ENCODE assay signal across 21 cellular contexts in the genomic region with DNA sequence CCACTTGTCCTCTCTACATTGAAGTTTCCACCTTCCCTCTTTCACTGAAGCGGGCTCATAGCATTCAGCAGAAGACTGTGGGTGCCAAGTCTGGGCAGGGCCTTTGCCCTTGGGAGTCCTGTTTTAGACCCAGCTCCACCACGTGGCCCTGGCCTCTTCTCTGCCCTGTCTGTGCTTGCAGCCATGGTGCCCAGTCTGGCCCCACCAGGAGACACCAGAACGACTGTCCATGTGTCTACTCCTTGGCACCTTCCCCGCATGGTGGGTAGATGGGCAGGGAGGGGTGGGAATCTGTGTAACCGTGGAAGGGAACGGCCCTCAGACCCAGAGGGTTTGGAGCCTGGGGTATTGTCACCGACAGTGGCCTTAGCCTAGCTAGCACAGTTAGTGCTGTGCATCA. TPM values are rescaled to one million over a fixed set of nuclear protein-coding genes. Genes with fewer than 3 reads are reported as not detected.
DNase-seq lines count a peak whose midpoint lies in the region; ATAC-seq, FAIRE-seq and TF ChIP-seq lines count a peak whose summit lies in the region.
"Had no signal": no experiment of that assay in that cellular context is flagged by ENCODE, and none has a peak within 500 bp of the region (broad histone marks: within the 10 kb centered on the region; RNA-seq: fewer than 3 reads in every experiment).

No MANE protein-coding gene starts in this region.

- H3K4me3 ChIP-seq in Peyer's patch (no peak overlapping the region), HepG2 (replicated peaks in 1 of 3; ENCODE audit: insufficient read depth in 1 of 3, low read depth in 2 of 3, low read length in 3 of 3) (peak overlapping the region in 1 of 3 experiments; percentile 9; a peak in 2 of 6 replicates), subcutaneous abdominal adipose tissue (ENCODE audit: low read depth in 1 of 5, low read length in 5 of 5) (peak overlapping the region in 1 of 5 donors; percentile 18), neural progenitor cell (no peak overlapping the region)
- H3K4me3 ChIP-seq: A549 had no signal

- H2AFZ ChIP-seq in HepG2 (ENCODE audit: low read length), result no peak overlapping the region
- no peak overlapping the region for H2AFZ ChIP-seq in neural progenitor cell (replicated peaks)

- no peaks in the 10 kb centered on the region for H3K36me3 ChIP-seq in Peyer's patch
- peaks cover 2 to 18% of the 10 kb centered on the region in 2 experiments; a peak in 4 of 5 replicates for H3K36me3 ChIP-seq in HepG2 (replicated peaks in 1 of 2; ENCODE audit: control insufficient read depth in 1 of 2, insufficient read depth in 2 of 2, low read length in 2 of 2)
- H3K36me3 ChIP-seq in subcutaneous abdominal adipose tissue (ENCODE audit: control insufficient read depth in 5 of 5, insufficient read depth in 5 of 5, low read length in 5 of 5), result peaks cover 0 to 5% (median 3%) of the 10 kb centered on the region in 5 donors
- H3K36me3 ChIP-seq in neural progenitor cell, result no peaks in the 10 kb centered on the region

- no peak overlapping the region for H3K27ac ChIP-seq in Peyer's patch
- H3K27ac ChIP-seq in HepG2 (ENCODE audit: extremely low read length, insufficient read depth, low read length), result peak overlapping the region; percentile 68
- H3K27ac ChIP-seq in subcutaneous abdominal adipose tissue (ENCODE audit: low read depth, low read length), result peak overlapping the region; percentile 2
- H3K27ac ChIP-seq in neural progenitor cell, result no peak overlapping the region
- H3K27ac ChIP-seq: A549 had no signal

- no peak overlapping the region for H3K27ac Mint-ChIP-seq in neural progenitor cell
- H3K27ac Mint-ChIP-seq: CD14-positive monocyte; CD8-positive, alpha-beta T cell; HFFc6 had no signal

- H3F3A ChIP-seq in neural progenitor cell (ENCODE audit: low read depth), result peaks cover 14% of the 10 kb centered on the region

- H3K9me3 ChIP-seq in Peyer's patch (no peaks in the 10 kb centered on the region), HepG2 (ENCODE audit: low read length) (no peaks in the 10 kb centered on the region), subcutaneous abdominal adipose tissue (ENCODE audit: control insufficient read depth in 5 of 5, low read length in 5 of 5) (no peaks in the 10 kb centered on the region), neural progenitor cell (ENCODE audit: low read depth) (no peaks in the 10 kb centered on the region)
- H3K9me3 ChIP-seq: A549 had no signal

- CTCF ChIA-PET in HepG2 (lab: Yijun Ruan, JAX; ENCODE audit: low intra/inter-chr PET ratio, low total read pairs), result no interaction called here

- H4K20me1 ChIP-seq in HepG2 (ENCODE audit: insufficient read depth, low read length) (no peaks in the 10 kb centered on the region), neural progenitor cell (ENCODE audit: low read depth) (peaks cover 39% of the 10 kb centered on the region)

- no peaks in the 10 kb centered on the region for H3K27me3 Mint-ChIP-seq in neural progenitor cell (ENCODE audit: insufficient read depth, low read depth)

- no peaks in the 10 kb centered on the region for H3K9me3 Mint-ChIP-seq in neural progenitor cell
- H3K9me3 Mint-ChIP-seq: CD8-positive, alpha-beta T cell; HFFc6 had no signal

- no peak for ATAC-seq in HepG2
- ATAC-seq: A549; CD8-positive, alpha-beta T cell had no signal

- TF ChIP-seq EP300 in HepG2 (IDR thresholded peaks at IDR 0.05; ENCODE audit: low read depth in 2 of 2, low read length in 2 of 2) (no peak), HepG2 (CRISPR knock-in tag; IDR thresholded peaks at IDR 0.05; ENCODE audit: borderline replicate concordance) (no peak)

- H3K4me1 Mint-ChIP-seq in neural progenitor cell, result peaks cover 5% of the 10 kb centered on the region

- peak overlapping the region; percentile 65 for H3K4me2 ChIP-seq in HepG2 (ENCODE audit: low read depth, low read length)
- no peak overlapping the region for H3K4me2 ChIP-seq in neural progenitor cell
- H3K4me2 ChIP-seq: A549 had no signal

- H3K9ac ChIP-seq in HepG2 (ENCODE audit: insufficient read depth, low read depth, low read length) (0 out of 2 replicates have a peak overlapping the region, but pooled peaks have one; percentile 11), subcutaneous abdominal adipose tissue (ENCODE audit: low read length in 5 of 5) (no peak overlapping the region), neural progenitor cell (no peak overlapping the region)

- no peak overlapping the region for H3K4me3 Mint-ChIP-seq in neural progenitor cell
- H3K4me3 Mint-ChIP-seq: CD14-positive monocyte; CD8-positive, alpha-beta T cell; HFFc6 had no signal

- intact Hi-C loops in HepG2 (cut with micrococcal nuclease; ENCODE audit: unreplicated experiment), result loop anchor here (10.0 kb wide), 1 partner anchor 60 kb away; no protein-coding TSS in a partner anchor

- in situ Hi-C loops in HepG2 (cut with HindIII; ENCODE audit: extremely low pct_ligation_motif_present, low pct_unique_long_range_greater_than_20kb), result no loop called here

- TF ChIP-seq RAD21 in HepG2 (CRISPR knock-in tag; IDR thresholded peaks at IDR 0.05), result no peak

- TF ChIP-seq CTCF in Peyer's patch (IDR thresholded peaks at IDR 0.05) (no peak), HepG2 (CRISPR knock-in tag; IDR thresholded peaks at IDR 0.05) (no peak), neural progenitor cell (IDR thresholded peaks at IDR 0.05) (no peak)

- H3K27me3 ChIP-seq in Peyer's patch, result no peaks in the 10 kb centered on the region
- H3K27me3 ChIP-seq in HepG2 (ENCODE audit: control insufficient read depth in 1 of 2, insufficient read depth in 2 of 2, low read length in 2 of 2), result no peaks in the 10 kb centered on the region; a peak in 1 of 5 replicates
- no peaks in the 10 kb centered on the region for H3K27me3 ChIP-seq in subcutaneous abdominal adipose tissue (ENCODE audit: control insufficient read depth in 5 of 5, insufficient read depth in 4 of 5, low read length in 5 of 5)
- no peaks in the 10 kb centered on the region for H3K27me3 ChIP-seq in neural progenitor cell

- no TSS peak for BruUV-seq in HepG2 (replicated peaks; lab: Mats Ljungman, UMichigan)

- FAIRE-seq in GM12891 (lab: Jason Lieb, UNC) (no peak), HepG2 (lab: Jason Lieb, UNC) (no peak)
- FAIRE-seq: A549, D721Med, G401.6, GM19239, H1 had no signal

- H3K79me2 ChIP-seq in HepG2 (ENCODE audit: insufficient read depth, low read length) (no peaks in the 10 kb centered on the region), neural progenitor cell (ENCODE audit: low read depth) (peaks cover 18% of the 10 kb centered on the region)

- H3K4me1 ChIP-seq in Peyer's patch (peaks cover 0 to 7% (median 0%) of the 10 kb centered on the region in 4 donors), HepG2 (ENCODE audit: insufficient read depth, low read length) (peaks cover 50% of the 10 kb centered on the region), subcutaneous abdominal adipose tissue (ENCODE audit: control insufficient read depth in 5 of 5, insufficient read depth in 5 of 5, low read length in 5 of 5) (peaks cover 4 to 54% (median 26%) of the 10 kb centered on the region in 5 donors), neural progenitor cell (no peaks in the 10 kb centered on the region)

- no peak for DNase-seq in GM12891 (ENCODE audit: insufficient read length, low spot score)
- DNase-seq in Peyer's patch, result peak in 2 of 3 donors; percentile 11 to 29
- DNase-seq in HepG2 (ENCODE audit: low spot score), result no peak
- no peak for DNase-seq in neural progenitor cell (ENCODE audit: low spot score)
- no peak for DNase-seq in AML-193 (lab: John Stamatoyannopoulos, UW)
- no peak for DNase-seq in activated naive CD4-positive, alpha-beta T cell treated with anti-CD3 and anti-CD28 coated beads, Interleukin-2, amount 50 U/mL, for 16 hours
- DNase-seq: CD8-positive, alpha-beta T cell; COR-L47; DMS153; DMS79 treated with DMSO at 0.1 percent for 48 hours; EL; HCEC 1CT; HFFc6; IMR-90 had no signal

- POLR2A ChIA-PET in HepG2 (lab: Yijun Ruan, JAX), result interaction anchor here (1.0 to 2.2 kb wide), 5 partner anchors 18 to 72 kb away, joined by 3 to 6 read pairs (median 5); a partner anchor contains a TSS

- TF ChIP-seq POLR2A in GM12891 (IDR thresholded peaks at IDR 0.05; ENCODE audit: low read depth, low read length), result no peak
- TF ChIP-seq POLR2A in Peyer's patch (IDR thresholded peaks at IDR 0.05), result no peak
- no peak; a peak in 1 of 4 replicates for TF ChIP-seq POLR2A in HepG2 (IDR thresholded peaks at IDR 0.05; ENCODE audit: insufficient read depth in 1 of 2, low read depth in 2 of 2, low read length in 2 of 2)

- WGBS in HepG2 (ENCODE audit: low lambda C conversion rate), result 85% methylated on average over 4 of the region's 7 CpGs

- H3K36me3 Mint-ChIP-seq in neural progenitor cell, result peaks cover 26% of the 10 kb centered on the region

RNA-seq across cellular contexts. Expression of a gene that starts 17.9 kb away (rescaled TPM):
- 50.7 TPM for polyA plus RNA-seq in GM12891 (2012; ENCODE audit: low read depth, missing spikeins)
- total RNA-seq in Peyer's patch, result 10 to 100 TPM; 23.9 to 42.2 (median 32.8) TPM
- total RNA-seq in HepG2 (2016; rRNA removed; fragmentation: Illumina TruSeq; extraction: Trizol), result 40.8 and 66.8 TPM in 2 replicates
- 14.6 and 17.1 TPM in 2 replicates for total RNA-seq in HepG2 (2016; cell fraction: cytosol; rRNA removed; fragmentation: Illumina TruSeq; extraction: Trizol; ENCODE audit: low read depth)
- total RNA-seq in HepG2 (2016; cell fraction: insoluble cytoplasmic fraction; rRNA removed; fragmentation: Illumina TruSeq; extraction: Trizol), result 41.6 and 65.7 TPM in 2 replicates
- total RNA-seq in HepG2 (2016; cell fraction: membrane; rRNA removed; fragmentation: Illumina TruSeq; extraction: Trizol), result 19.9 and 22.1 TPM in 2 replicates
- 47.8 and 53.5 TPM in 2 replicates for total RNA-seq in HepG2 (2016; cell fraction: nucleus; rRNA removed; fragmentation: Illumina TruSeq; extraction: Trizol)
- 86.6 and 90.5 TPM in 2 replicates for polyA plus RNA-seq in HepG2 (2011; rRNA removed)
- 65.3 and 87.0 TPM in 2 replicates for polyA plus RNA-seq in HepG2 (2011; cell fraction: cytosol; rRNA removed)
- polyA plus RNA-seq in HepG2 (2011; cell fraction: nucleus; rRNA removed), result 27.6 and 31.9 TPM in 2 replicates
- 39.7 and 61.7 TPM in 2 replicates for polyA plus RNA-seq in HepG2 (2012)
- 24.0 and 26.2 TPM in 2 replicates for polyA plus RNA-seq in HepG2 (2016; cell fraction: cytosol; fragmentation: Illumina TruSeq; extraction: Trizol; ENCODE audit: low read depth)
- 36.3 and 39.9 TPM in 2 replicates for polyA plus RNA-seq in HepG2 (2016; cell fraction: insoluble cytoplasmic fraction; fragmentation: Illumina TruSeq; extraction: Trizol; ENCODE audit: low read depth)
- polyA plus RNA-seq in HepG2 (2016; cell fraction: membrane; fragmentation: Illumina TruSeq; extraction: Trizol; ENCODE audit: low read depth), result 16.5 and 19.2 TPM in 2 replicates
- polyA plus RNA-seq in HepG2 (2016; cell fraction: nucleus; fragmentation: Illumina TruSeq; extraction: Trizol; ENCODE audit: insufficient read depth, low read depth), result 76.8 and 84.3 TPM in 2 replicates
- 52.3 and 99.5 TPM in 2 replicates for polyA minus RNA-seq in HepG2 (2011; rRNA and poly(A)+ RNA removed; ENCODE audit: low replicate concordance)
- polyA minus RNA-seq in HepG2 (2011; cell fraction: cytosol; rRNA and poly(A)+ RNA removed), result 18.1 and 22.0 TPM in 2 replicates
- 11.1 and 14.2 TPM in 2 replicates for polyA minus RNA-seq in HepG2 (2011; cell fraction: nucleus; rRNA and poly(A)+ RNA removed)
- total RNA-seq in neural progenitor cell (ENCODE audit: low replicate concordance), result 37.1 and 50.2 TPM in 2 replicates

RNA-seq across cellular contexts. Expression of a gene that starts 21.7 kb away (rescaled TPM):
- 30.6 TPM for polyA plus RNA-seq in GM12891 (2012; ENCODE audit: low read depth, missing spikeins)
- total RNA-seq in Peyer's patch (10 to 100 TPM in 1 of 4 donors, 1 to 10 TPM in 3; 4.6 to 38.0 (median 7.7) TPM), HepG2 (2016; rRNA removed; fragmentation: Illumina TruSeq; extraction: Trizol) (42.0 and 51.9 TPM in 2 replicates), neural progenitor cell (ENCODE audit: low replicate concordance) (85.0 and 117 TPM in 2 replicates)
- total RNA-seq in HepG2 (2016; cell fraction: cytosol; rRNA removed; fragmentation: Illumina TruSeq; extraction: Trizol; ENCODE audit: low read depth), result 7.2 and 11.1 TPM in 2 replicates
- 43.6 and 50.7 TPM in 2 replicates for total RNA-seq in HepG2 (2016; cell fraction: insoluble cytoplasmic fraction; rRNA removed; fragmentation: Illumina TruSeq; extraction: Trizol)
- total RNA-seq in HepG2 (2016; cell fraction: membrane; rRNA removed; fragmentation: Illumina TruSeq; extraction: Trizol), result 12.3 and 17.6 TPM in 2 replicates
- 36.8 and 37.0 TPM in 2 replicates for total RNA-seq in HepG2 (2016; cell fraction: nucleus; rRNA removed; fragmentation: Illumina TruSeq; extraction: Trizol)
- 7.7 and 10.1 TPM in 2 replicates for polyA plus RNA-seq in HepG2 (2011; rRNA removed)
- polyA plus RNA-seq in HepG2 (2011; cell fraction: cytosol; rRNA removed), result 4.6 and 4.7 TPM in 2 replicates
- polyA plus RNA-seq in HepG2 (2011; cell fraction: nucleus; rRNA removed), result 12.9 and 16.1 TPM in 2 replicates
- polyA plus RNA-seq in HepG2 (2012), result 6.2 and 11.1 TPM in 2 replicates
- 1.6 and 2.0 TPM in 2 replicates for polyA plus RNA-seq in HepG2 (2016; cell fraction: cytosol; fragmentation: Illumina TruSeq; extraction: Trizol; ENCODE audit: low read depth)
- 22.4 and 28.6 TPM in 2 replicates for polyA plus RNA-seq in HepG2 (2016; cell fraction: insoluble cytoplasmic fraction; fragmentation: Illumina TruSeq; extraction: Trizol; ENCODE audit: low read depth)
- polyA plus RNA-seq in HepG2 (2016; cell fraction: membrane; fragmentation: Illumina TruSeq; extraction: Trizol; ENCODE audit: low read depth), result 2.9 and 4.6 TPM in 2 replicates
- polyA plus RNA-seq in HepG2 (2016; cell fraction: nucleus; fragmentation: Illumina TruSeq; extraction: Trizol; ENCODE audit: insufficient read depth, low read depth), result 45.0 and 47.0 TPM in 2 replicates
- polyA minus RNA-seq in HepG2 (2011; rRNA and poly(A)+ RNA removed; ENCODE audit: low replicate concordance), result 14.3 and 46.5 TPM in 2 replicates
- polyA minus RNA-seq in HepG2 (2011; cell fraction: cytosol; rRNA and poly(A)+ RNA removed), result 13.4 and 17.9 TPM in 2 replicates
- 22.5 and 25.8 TPM in 2 replicates for polyA minus RNA-seq in HepG2 (2011; cell fraction: nucleus; rRNA and poly(A)+ RNA removed)

RNA-seq across cellular contexts. Expression of a gene that starts 52.3 kb away (rescaled TPM):
- 8.2 TPM for polyA plus RNA-seq in GM12891 (2012; ENCODE audit: low read depth, missing spikeins)
- total RNA-seq in Peyer's patch (10 to 100 TPM in 1 of 4 donors, 1 to 10 TPM in 3; 1.9 to 13.2 (median 3.6) TPM), HepG2 (2016; rRNA removed; fragmentation: Illumina TruSeq; extraction: Trizol) (0.29 and 0.44 TPM in 2 replicates), neural progenitor cell (ENCODE audit: low replicate concordance) (2.6 and 11.6 TPM in 2 replicates)
- total RNA-seq in HepG2 (2016; cell fraction: cytosol; rRNA removed; fragmentation: Illumina TruSeq; extraction: Trizol; ENCODE audit: low read depth), result 0.30 and 0.44 TPM in 2 replicates
- 0.19 and 0.37 TPM in 2 replicates for total RNA-seq in HepG2 (2016; cell fraction: insoluble cytoplasmic fraction; rRNA removed; fragmentation: Illumina TruSeq; extraction: Trizol)
- total RNA-seq in HepG2 (2016; cell fraction: membrane; rRNA removed; fragmentation: Illumina TruSeq; extraction: Trizol), result 0.37 and 0.41 TPM in 2 replicates
- total RNA-seq in HepG2 (2016; cell fraction: nucleus; rRNA removed; fragmentation: Illumina TruSeq; extraction: Trizol), result 0.34 and 0.47 TPM in 2 replicates
- 0.22 and 0.26 TPM in 2 replicates for polyA plus RNA-seq in HepG2 (2011; rRNA removed)
- polyA plus RNA-seq in HepG2 (2011; cell fraction: cytosol; rRNA removed), result 0.21 and 0.32 TPM in 2 replicates
- polyA plus RNA-seq in HepG2 (2011; cell fraction: nucleus; rRNA removed), result 0.61 and 0.68 TPM in 2 replicates
- polyA plus RNA-seq in HepG2 (2012), result 0.27 and 0.59 TPM in 2 replicates
- polyA plus RNA-seq in HepG2 (2016; cell fraction: cytosol; fragmentation: Illumina TruSeq; extraction: Trizol; ENCODE audit: low read depth), result 0.18 and 0.20 TPM in 2 replicates
- 0.21 and 0.25 TPM in 2 replicates for polyA plus RNA-seq in HepG2 (2016; cell fraction: insoluble cytoplasmic fraction; fragmentation: Illumina TruSeq; extraction: Trizol; ENCODE audit: low read depth)
- 0.25 and 0.29 TPM in 2 replicates for polyA plus RNA-seq in HepG2 (2016; cell fraction: membrane; fragmentation: Illumina TruSeq; extraction: Trizol; ENCODE audit: low read depth)
- 0.30 and 0.43 TPM in 2 replicates for polyA plus RNA-seq in HepG2 (2016; cell fraction: nucleus; fragmentation: Illumina TruSeq; extraction: Trizol; ENCODE audit: insufficient read depth, low read depth)
- 0.63 and 0.66 TPM in 2 replicates for polyA minus RNA-seq in HepG2 (2011; rRNA and poly(A)+ RNA removed; ENCODE audit: low replicate concordance)
- polyA minus RNA-seq in HepG2 (2011; cell fraction: cytosol; rRNA and poly(A)+ RNA removed), result 0.18 and 0.30 TPM in 2 replicates
- 0.75 and 0.90 TPM in 2 replicates for polyA minus RNA-seq in HepG2 (2011; cell fraction: nucleus; rRNA and poly(A)+ RNA removed)

Comparison
In these comparisons a context has a peak if more than half of its experiments do, and no peak if none do; other contexts are left out.
1. DNase-seq: peak in Peyer's patch (2 of 3); none in GM12891 (single experiment), HepG2 (single experiment), neural progenitor cell (single experiment), AML-193 (0 of 2) and activated naive CD4-positive, alpha-beta T cell treated with anti-CD3 and anti-CD28 coated beads, Interleukin-2, amount 50 U/mL, for 16 hours (single experiment).
2. H3K27ac ChIP-seq: peak in HepG2 (single experiment) and subcutaneous abdominal adipose tissue (single experiment); none in Peyer's patch (0 of 4) and neural progenitor cell (single experiment).